8 cellular contexts compared by ENCODE assay signal in genomic region chr22:50252081-50253045, GRCh38. TPM values are rescaled to one million over a fixed set of nuclear protein-coding genes. Genes with fewer than 3 reads are reported as not detected.
DNase-seq lines count a peak whose midpoint lies in the region; ATAC-seq, FAIRE-seq and TF ChIP-seq lines count a peak whose summit lies in the region.

No MANE protein-coding gene starts in this region.

- H3K4me2 ChIP-seq in DOHH2 (ENCODE audit: low read length), result peak overlapping the region; percentile 96
- H3K4me2 ChIP-seq in Karpas-422 (ENCODE audit: low read depth, low read length, poor library complexity, severe bottlenecking), result peak overlapping the region; percentile 97

- H2AFZ ChIP-seq in Karpas-422 (ENCODE audit: low read length), result no peak overlapping the region

- TF ChIP-seq CTCF in DOHH2 (IDR thresholded peaks at IDR 0.05; ENCODE audit: low read depth, low read length, poor library complexity, severe bottlenecking) (peak; percentile 90), WERI-Rb-1 (IDR thresholded peaks at IDR 0.05; ENCODE audit: low read depth, low read length) (peak; percentile 71), bronchial epithelial cell (IDR thresholded peaks at IDR 0.05; ENCODE audit: insufficient read depth, low read length, severe bottlenecking) (peak; percentile 81)

- H3K9me3 ChIP-seq in DOHH2 (ENCODE audit: control insufficient read depth, insufficient read depth, low read length) (no peaks in the 10 kb centered on the region), Karpas-422 (ENCODE audit: low read length) (no peaks in the 10 kb centered on the region), WERI-Rb-1 (ENCODE audit: severe bottlenecking) (no peaks in the 10 kb centered on the region)

- H3K4me1 ChIP-seq in DOHH2 (ENCODE audit: control insufficient read depth, low read length) (peaks cover 31% of the 10 kb centered on the region), Karpas-422 (ENCODE audit: low read length) (peaks cover 41% of the 10 kb centered on the region)

- H3F3A ChIP-seq in DOHH2 (ENCODE audit: control insufficient read depth, insufficient read depth), result peaks cover 7% of the 10 kb centered on the region

- H4K20me1 ChIP-seq in DOHH2 (ENCODE audit: control insufficient read depth, insufficient read depth, low read depth, low read length), result 0 out of 2 replicates have a peak, but pooled peaks cover 3% of the 10 kb centered on the region
- peaks cover 20% of the 10 kb centered on the region; the same call in 1 of the 2 replicates for H4K20me1 ChIP-seq in Karpas-422 (ENCODE audit: insufficient read depth, low read depth, low read length)

- H3K9me2 ChIP-seq in DOHH2 (replicated peaks; ENCODE audit: control insufficient read depth, low read length) (no peaks in the 10 kb centered on the region), Karpas-422 (replicated peaks; ENCODE audit: insufficient read depth, low read length) (no peaks in the 10 kb centered on the region)

- H3K79me2 ChIP-seq in DOHH2 (ENCODE audit: control insufficient read depth, low read length), result peaks cover 13% of the 10 kb centered on the region
- peaks cover 19% of the 10 kb centered on the region for H3K79me2 ChIP-seq in Karpas-422 (ENCODE audit: low read length)

- ATAC-seq in HG03354 (IDR thresholded peaks at IDR 0.05; ENCODE audit: poor library complexity, severe bottlenecking, unreplicated experiment), result no peak

- H3K36me3 ChIP-seq in DOHH2 (ENCODE audit: control insufficient read depth, low read length) (peaks cover 39% of the 10 kb centered on the region), Karpas-422 (ENCODE audit: insufficient read depth, low read length) (peaks cover 3% of the 10 kb centered on the region; the same call in 1 of the 2 replicates), WERI-Rb-1 (peaks cover 51% of the 10 kb centered on the region), bronchial epithelial cell (ENCODE audit: control insufficient read depth, insufficient read depth, low read length) (peaks cover 19% of the 10 kb centered on the region)

- no peaks in the 10 kb centered on the region for H3K27me3 ChIP-seq in DOHH2 (ENCODE audit: control insufficient read depth, low read length)
- H3K27me3 ChIP-seq in Karpas-422 (ENCODE audit: low read length), result no peaks in the 10 kb centered on the region
- no peaks in the 10 kb centered on the region for H3K27me3 ChIP-seq in WERI-Rb-1 (ENCODE audit: insufficient read depth, low read depth, severe bottlenecking)
- no peaks in the 10 kb centered on the region for H3K27me3 ChIP-seq in bronchial epithelial cell (ENCODE audit: control insufficient read depth, insufficient read depth, low read length)

- H3K9ac ChIP-seq in Karpas-422 (ENCODE audit: low read length), result peak overlapping the region; percentile 99

- no peak for FAIRE-seq in bronchial epithelial cell (lab: Jason Lieb, UNC)

- H3K27ac ChIP-seq in DOHH2 (ENCODE audit: low read depth, low read length) (peak overlapping the region; percentile 7), Karpas-422 (ENCODE audit: low read length) (peak overlapping the region; percentile 85), WERI-Rb-1 (no peak overlapping the region; the same call in 1 of the 2 replicates)

- DNase-seq in Karpas-422 (peak; percentile 87), WERI-Rb-1 (peak; percentile 75), bronchial epithelial cell (ENCODE audit: low read depth) (peak; percentile 49), kidney tubule cell (ENCODE audit: low spot score) (peak; percentile 68), KG1 (lab: John Stamatoyannopoulos, UW) (no peak)
- DNase-seq in stimulated activated CD4-positive, alpha-beta T cell treated with anti-CD3 and anti-CD28 coated beads, Interleukin-4, amount 100 ng/mL, for 4 hours, result peak; percentile 66 to 68

- peak overlapping the region; percentile 96 for H3K4me3 ChIP-seq in DOHH2 (ENCODE audit: low read length)
- H3K4me3 ChIP-seq in Karpas-422 (ENCODE audit: low read length), result peak overlapping the region; percentile 99
- H3K4me3 ChIP-seq in WERI-Rb-1 (ENCODE audit: low read depth, low read length), result no peak overlapping the region
- no peak overlapping the region for H3K4me3 ChIP-seq in bronchial epithelial cell (ENCODE audit: low read depth, low read length)

RNA-seq across cellular contexts. Expression of gene HDAC10, which starts 1.3 kb away (rescaled TPM):
- 42.3 and 89.8 TPM in 2 replicates for total RNA-seq in Karpas-422 (2014; rRNA removed; shearing (Covaris generic); ENCODE audit: low replicate concordance)
- 9.7 and 13.8 TPM in 2 replicates for total RNA-seq in bronchial epithelial cell

RNA-seq across cellular contexts. Expression of gene TUBGCP6, which starts 7.5 kb away (rescaled TPM):
- total RNA-seq in Karpas-422 (2014; rRNA removed; shearing (Covaris generic); ENCODE audit: low replicate concordance), result 16.9 and 32.5 TPM in 2 replicates
- 18.2 TPM in 2 replicates for total RNA-seq in bronchial epithelial cell

RNA-seq across cellular contexts. Expression of gene MAPK12, which starts 9.1 kb away (rescaled TPM):
- total RNA-seq in Karpas-422 (2014; rRNA removed; shearing (Covaris generic); ENCODE audit: low replicate concordance), result 45.4 and 110 TPM in 2 replicates
- 12.4 and 14.1 TPM in 2 replicates for total RNA-seq in bronchial epithelial cell

RNA-seq across cellular contexts. Expression of gene MAPK11, which starts 17.8 kb away (rescaled TPM):
- 6.4 and 15.8 TPM in 2 replicates for total RNA-seq in Karpas-422 (2014; rRNA removed; shearing (Covaris generic); ENCODE audit: low replicate concordance)
- total RNA-seq in bronchial epithelial cell, result 3.4 and 9.0 TPM in 2 replicates

RNA-seq across cellular contexts. Expression of gene SELENOO, which starts 51.6 kb away (rescaled TPM):
- total RNA-seq in Karpas-422 (2014; rRNA removed; shearing (Covaris generic); ENCODE audit: low replicate concordance), result 20.0 and 64.1 TPM in 2 replicates
- total RNA-seq in bronchial epithelial cell, result 20.8 and 25.7 TPM in 2 replicates

Comparison
In these comparisons a context has a peak if more than half of its experiments do, and no peak if none do; other contexts are left out.
1. H3K4me3 ChIP-seq: peak in DOHH2 (single experiment) and Karpas-422 (single experiment); none in WERI-Rb-1 (single experiment) and bronchial epithelial cell (single experiment).
2. Peak in every context shown above with its lines, with median percentiles within 50 percentile points of each other: CTCF ChIP-seq.